In the genomic region with DNA sequence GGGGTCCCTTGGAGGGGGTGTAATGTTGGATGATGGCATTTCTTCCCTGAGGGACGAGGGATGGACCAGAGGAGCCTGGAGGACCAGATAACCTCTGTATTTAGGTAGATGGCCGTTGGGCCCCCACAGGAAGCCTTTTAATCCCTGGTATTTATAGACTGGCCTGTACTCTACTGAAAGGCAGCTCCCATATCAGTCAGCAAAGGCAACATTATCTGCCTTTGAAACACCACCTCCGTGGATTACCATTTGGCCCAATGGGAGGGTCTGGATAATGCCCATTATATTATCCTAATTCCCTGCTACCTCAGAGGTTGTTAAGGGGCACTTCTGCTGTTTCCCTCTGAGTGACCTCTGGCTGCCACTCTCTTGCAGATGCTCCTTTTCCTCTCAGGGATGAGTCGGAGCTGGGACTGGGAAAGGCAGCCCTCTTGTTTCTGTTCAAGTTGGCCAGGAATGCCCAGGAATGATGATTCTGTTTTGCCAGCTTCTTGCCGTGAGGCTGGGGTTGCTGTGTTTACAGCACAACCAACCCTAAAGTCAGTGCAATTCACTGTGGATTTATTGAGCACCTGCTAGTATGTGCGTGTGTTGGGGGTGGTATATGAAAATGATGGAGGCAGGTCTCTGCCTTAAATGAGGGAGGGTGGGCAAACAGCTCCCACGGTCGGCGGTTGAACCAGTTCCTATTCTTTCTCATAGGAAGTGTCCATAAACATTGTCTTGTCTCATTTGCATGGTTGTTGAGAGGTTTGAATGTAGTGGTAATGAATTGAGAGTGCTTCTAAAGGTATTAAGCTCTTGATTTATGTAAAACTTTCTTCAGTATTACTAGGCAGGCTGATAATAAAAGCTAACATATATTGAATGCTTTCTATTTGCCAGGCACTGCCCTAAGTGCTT, we compare ENCODE assay signal across 10 cellular contexts. TPM values are rescaled to one million over a fixed set of nuclear protein-coding genes. Genes with fewer than 3 reads are reported as not detected.
A peak's percentile ranks its signal among the peaks of the same experiment; 100 is the strongest.
DNase-seq lines count a peak whose midpoint lies in the region; ATAC-seq and TF ChIP-seq lines count a peak whose summit lies in the region.
"Had no signal": no experiment of that assay in that cellular context is flagged by ENCODE, and none has a peak within 500 bp of the region (broad histone marks: within the 10 kb centered on the region; RNA-seq: fewer than 3 reads in every experiment).

No MANE protein-coding gene starts in this region.

- TF ChIP-seq CTCF in HEK293 (tag by site-specific recombination; IDR thresholded peaks at IDR 0.05) (no peak), psoas muscle (IDR thresholded peaks at IDR 0.05) (no peak)

- no peak overlapping the region for H3K27ac Mint-ChIP-seq in activated naive CD4-positive, alpha-beta T cell treated with anti-CD3 and anti-CD28 coated beads, Interleukin-2, amount 10 ng/mL, durations not matched to agents 7 days and 5 days
- peak overlapping the region; percentile 14 for H3K27ac Mint-ChIP-seq in T-helper 2 cell treated with Interferon-gamma antibody and Interleukin-4, amounts not matched to agents 5 μg/mL and 100 μg/mL, for 36 hours

- intact Hi-C loops in psoas muscle (cut with DNase I) = loop anchor here in 1 of 2 donors (5.0 kb wide), 1 partner anchor 43 kb away; no protein-coding TSS in a partner anchor

- CTCF ChIA-PET in activated naive CD4-positive, alpha-beta T cell treated with anti-CD3 and anti-CD28 coated beads, Interleukin-2, amount 10 ng/mL, durations not matched to agents 7 days and 5 days (lab: Charles Lee) = interaction anchor here (0.5 to 1.9 kb wide), 4 partner anchors 13 to 189 kb away, joined by 3 to 7 read pairs (median 4); no protein-coding TSS in a partner anchor
- CTCF ChIA-PET in HEK293 (lab: Yijun Ruan, JAX) = interaction anchor here (0.6 to 1.4 kb wide), 4 partner anchors 25 to 353 kb away, joined by 3 to 4 read pairs (median 3); a partner anchor contains a TSS

- H3K27me3 ChIP-seq in psoas muscle (ENCODE audit: insufficient read depth in 3 of 3, low read length in 2 of 3) = no peaks in the 10 kb centered on the region
- H3K27me3 ChIP-seq: ovary had no signal

- H3K4me1 ChIP-seq in HEK293 (ENCODE audit: control insufficient read depth, insufficient read depth, low read length) (peaks cover 12% of the 10 kb centered on the region; the same call in 1 of the 2 replicates), psoas muscle (peaks cover 77% of the 10 kb centered on the region)

- POLR2A ChIA-PET in HEK293 (lab: Yijun Ruan, JAX) = no interaction called here

- H3K4me1 Mint-ChIP-seq in activated naive CD4-positive, alpha-beta T cell treated with anti-CD3 and anti-CD28 coated beads, Interleukin-2, amount 10 ng/mL, durations not matched to agents 7 days and 5 days = peaks cover 93% of the 10 kb centered on the region
- peaks cover 78% of the 10 kb centered on the region for H3K4me1 Mint-ChIP-seq in T-helper 2 cell treated with Interferon-gamma antibody and Interleukin-4, amounts not matched to agents 5 μg/mL and 100 μg/mL, for 36 hours (ENCODE audit: low read depth)

- H3K4me3 Mint-ChIP-seq in activated naive CD4-positive, alpha-beta T cell treated with anti-CD3 and anti-CD28 coated beads, Interleukin-2, amount 10 ng/mL, durations not matched to agents 7 days and 5 days = no peak overlapping the region
- H3K4me3 Mint-ChIP-seq in T-helper 2 cell treated with Interferon-gamma antibody and Interleukin-4, amounts not matched to agents 5 μg/mL and 100 μg/mL, for 36 hours = peak overlapping the region; percentile 21

- H3K36me3 ChIP-seq in HEK293 (ENCODE audit: control insufficient read depth in 2 of 2, insufficient read depth in 1 of 2, low read length in 2 of 2) = no peaks in the 10 kb centered on the region
- no peaks in the 10 kb centered on the region for H3K36me3 ChIP-seq in psoas muscle (ENCODE audit: insufficient read depth in 1 of 2, low read depth in 1 of 2)
- H3K36me3 ChIP-seq: ovary had no signal

- no peaks in the 10 kb centered on the region for H3K27me3 Mint-ChIP-seq in activated naive CD4-positive, alpha-beta T cell treated with anti-CD3 and anti-CD28 coated beads, Interleukin-2, amount 10 ng/mL, durations not matched to agents 7 days and 5 days
- no peaks in the 10 kb centered on the region for H3K27me3 Mint-ChIP-seq in T-helper 2 cell treated with Interferon-gamma antibody and Interleukin-4, amounts not matched to agents 5 μg/mL and 100 μg/mL, for 36 hours (ENCODE audit: low read depth)

- H3K36me3 Mint-ChIP-seq in activated naive CD4-positive, alpha-beta T cell treated with anti-CD3 and anti-CD28 coated beads, Interleukin-2, amount 10 ng/mL, durations not matched to agents 7 days and 5 days = peaks cover 16% of the 10 kb centered on the region
- peaks cover 13% of the 10 kb centered on the region for H3K36me3 Mint-ChIP-seq in T-helper 2 cell treated with Interferon-gamma antibody and Interleukin-4, amounts not matched to agents 5 μg/mL and 100 μg/mL, for 36 hours (ENCODE audit: low read depth)

- 41 to 53% (median 43%) methylated on average over 9 of the region's 9 CpGs for WGBS in psoas muscle, 3 donors

- no peaks in the 10 kb centered on the region for H3K9me3 Mint-ChIP-seq in activated naive CD4-positive, alpha-beta T cell treated with anti-CD3 and anti-CD28 coated beads, Interleukin-2, amount 10 ng/mL, durations not matched to agents 7 days and 5 days
- H3K9me3 Mint-ChIP-seq in T-helper 2 cell treated with Interferon-gamma antibody and Interleukin-4, amounts not matched to agents 5 μg/mL and 100 μg/mL, for 36 hours = no peaks in the 10 kb centered on the region

- no peak overlapping the region for H3K27ac ChIP-seq in HEK293 (ENCODE audit: extremely low read depth, low read depth, low read length)
- H3K27ac ChIP-seq in psoas muscle = no peak overlapping the region
- H3K27ac ChIP-seq: ovary had no signal

- DNase-seq in activated naive CD4-positive, alpha-beta T cell treated with Interleukin-2 at 50 U/mL for 16 hours = peak; percentile 59
- DNase-seq in activated naive CD4-positive, alpha-beta T cell treated with anti-CD3 and anti-CD28 coated beads, Interleukin-2, amount 10 ng/mL, durations not matched to agents 7 days and 5 days = no peak
- DNase-seq in T-helper 2 cell treated with Interferon-gamma antibody and Interleukin-4, amounts not matched to agents 5 μg/mL and 100 μg/mL, for 36 hours (ENCODE audit: low spot score) = no peak
- DNase-seq in psoas muscle (no peak), NCI-H2196 (lab: John Stamatoyannopoulos, UW; ENCODE audit: unreplicated experiment) (no peak), SHP77 treated with DMSO at 0.1 percent for 48 hours (lab: John Stamatoyannopoulos, UW) (no peak)
- DNase-seq: cortex of kidney, ovary had no signal

- H3K4me3 ChIP-seq in HEK293 (ENCODE audit: low read depth, low read length) = no peak overlapping the region
- no peak overlapping the region for H3K4me3 ChIP-seq in psoas muscle
- H3K4me3 ChIP-seq: ovary had no signal

- H3K9me3 ChIP-seq in HEK293 (ENCODE audit: control insufficient read depth, insufficient read depth, low read depth, low read length) = no peaks in the 10 kb centered on the region
- no peaks in the 10 kb centered on the region for H3K9me3 ChIP-seq in psoas muscle
- H3K9me3 ChIP-seq: ovary had no signal

- ATAC-seq in psoas muscle (peak; percentile 23 to 55 (median 34)), HG03097 (IDR thresholded peaks at IDR 0.05; ENCODE audit: low FRiP score, unreplicated experiment) (no peak)

TF ChIP-seq in HEK293, 187 proteins besides CTCF, POLR2A, EP300 and RAD21:
- TF ChIP-seq ZNF140 (tag by site-specific recombination; IDR thresholded peaks at IDR 0.05) (no peak), ZNF664 (tag by site-specific recombination; IDR thresholded peaks at IDR 0.05) (0 out of 2 replicates have a peak, but pooled peaks have one; percentile 17), ZFP41 (tag by site-specific recombination; IDR thresholded peaks at IDR 0.05; ENCODE audit: borderline replicate concordance) (no peak)

RNA-seq across cellular contexts. Expression of a gene that starts 18.1 kb away (rescaled TPM):
- 10 to 100 TPM; 14.9 to 23.4 (median 22.4) TPM for total RNA-seq in psoas muscle
- 10 to 100 TPM in 2 of 3 donors, 1 to 10 TPM in 1; 6.9 to 13.3 (median 11.7) TPM for polyA plus RNA-seq in psoas muscle

RNA-seq across cellular contexts. Expression of a gene that starts 54.8 kb away (rescaled TPM):
- total RNA-seq in psoas muscle = not detected
- not detected for polyA plus RNA-seq in psoas muscle
- total RNA-seq: ovary had no signal
